Comparison of ENCODE assay signal across 29 cellular contexts in the genomic region with DNA sequence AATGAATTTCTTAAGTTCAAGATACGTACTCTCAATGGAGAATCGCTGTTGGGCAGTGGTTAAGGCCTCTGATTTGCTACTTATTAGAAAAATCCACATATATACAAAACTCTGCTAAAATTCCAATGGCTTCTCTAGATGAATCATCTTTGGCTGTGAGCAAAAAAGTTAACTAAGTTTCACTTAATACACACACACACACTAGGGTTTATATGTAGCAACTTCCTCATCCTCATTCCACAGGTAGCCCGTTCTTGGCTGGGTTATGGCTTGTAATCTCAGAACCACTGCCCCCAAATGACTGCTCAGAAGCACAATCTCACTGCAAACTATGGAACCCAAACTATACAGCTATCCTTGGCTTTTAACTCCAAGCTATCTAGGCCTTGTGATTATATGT.
"Had no signal": no experiment of that assay in that cellular context is flagged by ENCODE, and none has a peak within 500 bp of the region (broad histone marks: within the 10 kb centered on the region; RNA-seq: fewer than 3 reads in every experiment).

No MANE protein-coding gene starts in this region.

- H3K4me1 Mint-ChIP-seq: activated naive CD8-positive, alpha-beta T cell treated with anti-CD3 and anti-CD28 coated beads, Interleukin-2, amount 10 ng/mL, durations not matched to agents 7 days and 5 days; nephron had no signal

- H3K36me3 ChIP-seq: thoracic aorta had no signal

- H3K9me3 Mint-ChIP-seq: activated T-cell treated with anti-CD3 and anti-CD28 coated beads, Interleukin-2, amount 50 U/mL, for 72 hours; dendritic cell treated with granulocyte-macrophage colony-stimulating factor and Interleukin-4, amounts not matched to agents 40 ng/mL and 50 ng/mL, for 4 days; stimulated activated effector memory CD8-positive, alpha-beta T cell treated with anti-CD3 and anti-CD28 coated beads, Interleukin-12 subunit alpha, Interleukin-12 subunit beta, amount 100 ng/mL, for 72 hours; T-helper 2 cell treated with Interferon-gamma antibody and Interleukin-4, amounts not matched to agents 5 μg/mL and 100 μg/mL, for 36 hours; type B pancreatic cell had no signal

- H3K27me3 ChIP-seq: heart left ventricle, neutrophil, right lobe of liver, vagina had no signal

- H3K9me3 ChIP-seq: heart left ventricle, neutrophil, right lobe of liver, thoracic aorta, vagina had no signal

- H3K27ac Mint-ChIP-seq: activated B cell treated with CpG ODN at 0.5 μM for 24 hours; activated naive CD8-positive, alpha-beta T cell treated with anti-CD3 and anti-CD28 coated beads, Interleukin-2, amount 10 ng/mL, durations not matched to agents 7 days and 5 days; dendritic cell treated with granulocyte-macrophage colony-stimulating factor and Interleukin-4, amounts not matched to agents 40 ng/mL and 50 ng/mL, for 4 days; nephron; stimulated activated effector memory CD8-positive, alpha-beta T cell treated with anti-CD3 and anti-CD28 coated beads, Interleukin-12 subunit alpha, Interleukin-12 subunit beta, amount 100 ng/mL, for 72 hours; stimulated activated naive CD8-positive, alpha-beta T cell treated with anti-CD3 and anti-CD28 coated beads, Interleukin-15, Interleukin-2, amounts not matched to agents 100 ng/mL and 50 ng/mL, for 24 hours; T-helper 2 cell treated with Interferon-gamma antibody and Interleukin-4, amounts not matched to agents 5 μg/mL and 100 μg/mL, for 36 hours; type B pancreatic cell had no signal

- H3K4me3 Mint-ChIP-seq: activated B cell treated with CpG ODN at 0.5 μM for 24 hours; activated naive CD8-positive, alpha-beta T cell treated with anti-CD3 and anti-CD28 coated beads, Interleukin-2, amount 10 ng/mL, durations not matched to agents 7 days and 5 days; activated T-cell treated with anti-CD3 and anti-CD28 coated beads, Interleukin-2, amount 50 U/mL, for 72 hours; dendritic cell treated with granulocyte-macrophage colony-stimulating factor and Interleukin-4, amounts not matched to agents 40 ng/mL and 50 ng/mL, for 4 days; immature natural killer cell; nephron; stimulated activated effector memory CD8-positive, alpha-beta T cell treated with anti-CD3 and anti-CD28 coated beads, Interleukin-12 subunit alpha, Interleukin-12 subunit beta, amount 100 ng/mL, for 72 hours; stimulated activated naive CD8-positive, alpha-beta T cell treated with anti-CD3 and anti-CD28 coated beads, Interleukin-15, Interleukin-2, amounts not matched to agents 100 ng/mL and 50 ng/mL, for 24 hours; T-helper 2 cell treated with Interferon-gamma antibody and Interleukin-4, amounts not matched to agents 5 μg/mL and 100 μg/mL, for 36 hours; type B pancreatic cell had no signal

- H3K27ac ChIP-seq: heart left ventricle, neutrophil, right lobe of liver, thoracic aorta, vagina had no signal

- H3K4me1 ChIP-seq: right lobe of liver, vagina had no signal

- H3K27me3 Mint-ChIP-seq: activated B cell treated with CpG ODN at 0.5 μM for 24 hours; activated naive CD8-positive, alpha-beta T cell treated with anti-CD3 and anti-CD28 coated beads, Interleukin-2, amount 10 ng/mL, durations not matched to agents 7 days and 5 days; dendritic cell treated with granulocyte-macrophage colony-stimulating factor and Interleukin-4, amounts not matched to agents 40 ng/mL and 50 ng/mL, for 4 days; stimulated activated naive CD8-positive, alpha-beta T cell treated with anti-CD3 and anti-CD28 coated beads, Interleukin-15, Interleukin-2, amounts not matched to agents 100 ng/mL and 50 ng/mL, for 24 hours; type B pancreatic cell had no signal

- H3K4me3 ChIP-seq: heart left ventricle, lung, right lobe of liver, thoracic aorta, vagina had no signal

- DNase-seq: activated B cell treated with CpG ODN at 0.5 μM for 24 hours; activated CD4-positive, alpha-beta T cell treated with anti-CD3 and anti-CD28 coated beads for 4 hours; activated CD4-positive, alpha-beta T cell treated with anti-CD3 and anti-CD28 coated beads, Interleukin-2, amount 50 U/mL, for 4 hours; activated naive CD4-positive, alpha-beta T cell; activated naive CD8-positive, alpha-beta T cell treated with anti-CD3 and anti-CD28 coated beads, Interleukin-2, amount 10 ng/mL, durations not matched to agents 7 days and 5 days; activated T-cell treated with anti-CD3 and anti-CD28 coated beads for 4 hours; activated T-cell treated with anti-CD3 and anti-CD28 coated beads, Interleukin-2, amount 50 U/mL, for 72 hours; amniotic stem cell; central memory CD4-positive, alpha-beta T cell; effector CD8-positive, alpha-beta T cell; erythroblast; foreskin fibroblast; heart left ventricle; hypothalamus; immature natural killer cell; right lobe of liver; stimulated activated CD4-positive, alpha-beta T cell treated with anti-CD3 and anti-CD28 coated beads, Interleukin-12 subunit alpha, Interleukin-12 subunit beta, amount 100 ng/mL, for 4 hours; stimulated activated CD4-positive, alpha-beta T cell treated with anti-CD3 and anti-CD28 coated beads, Interleukin-4, amount 100 ng/mL, for 24 hours; T-helper 1 cell had no signal
